Comparison of ENCODE assay signal across 10 cellular contexts in genomic region chrX:13717697-13718483, GRCh38. TPM values are rescaled to one million over a fixed set of nuclear protein-coding genes. Genes with fewer than 3 reads are reported as not detected.
DNase-seq lines count a peak whose midpoint lies in the region; ATAC-seq and TF ChIP-seq lines count a peak whose summit lies in the region.
"Had no signal": no experiment of that assay in that cellular context is flagged by ENCODE, and none has a peak within 500 bp of the region (broad histone marks: within the 10 kb centered on the region; RNA-seq: fewer than 3 reads in every experiment).

No MANE protein-coding gene starts in this region.

- peak overlapping the region; percentile 42 for H3K27ac Mint-ChIP-seq in activated CD4-positive, alpha-beta memory T cell treated with anti-CD3 and anti-CD28 coated beads for 36 hours

- no peaks in the 10 kb centered on the region for H3K27me3 Mint-ChIP-seq in activated CD4-positive, alpha-beta memory T cell treated with anti-CD3 and anti-CD28 coated beads for 36 hours

- peaks cover 11% of the 10 kb centered on the region for H3K4me1 ChIP-seq in ovary (ENCODE audit: insufficient read depth)

- intact Hi-C loops in activated CD4-positive, alpha-beta memory T cell treated with anti-CD3 and anti-CD28 coated beads for 36 hours (cut with micrococcal nuclease), result loop anchor here (2.0 kb wide), 2 partner anchors 17 to 25 kb away; partner anchors contain the start of genes OFD1 and TRAPPC2
- intact Hi-C loops in ovary (cut with DNase I), result no loop called here

- ATAC-seq in HG03520 (IDR thresholded peaks at IDR 0.05; ENCODE audit: unreplicated experiment) (no peak), GM18498 (IDR thresholded peaks at IDR 0.05; ENCODE audit: unreplicated experiment) (no peak)

- TF ChIP-seq EP300 in ovary (IDR thresholded peaks at IDR 0.05), result no peak

- H3K36me3 ChIP-seq in ovary, result no peaks in the 10 kb centered on the region

- H3K4me3 ChIP-seq in fibroblast of the aortic adventitia (ENCODE audit: low read depth, low read length) (no peak overlapping the region), ovary (no peak overlapping the region)
- H3K4me3 ChIP-seq: SK-N-MC, thyroid gland had no signal

- POLR2A ChIA-PET in activated CD4-positive, alpha-beta memory T cell treated with anti-CD3 and anti-CD28 coated beads for 36 hours (lab: Charles Lee), result no interaction called here

- H3K9me3 Mint-ChIP-seq in activated CD4-positive, alpha-beta memory T cell treated with anti-CD3 and anti-CD28 coated beads for 36 hours, result no peaks in the 10 kb centered on the region

- H3K27ac ChIP-seq in ovary, result no peak overlapping the region
- H3K27ac ChIP-seq: SK-N-MC, thyroid gland had no signal

- WGBS in ovary, 3 donors, result 61 to 73% (median 64%) methylated on average over 7 of the region's 7 CpGs

- no peak for TF ChIP-seq CTCF in fibroblast of the aortic adventitia (IDR thresholded peaks at IDR 0.05; ENCODE audit: insufficient read depth, low read length)
- no peak for TF ChIP-seq CTCF in ovary (IDR thresholded peaks at IDR 0.05)

- H3K27me3 ChIP-seq in ovary, result no peaks in the 10 kb centered on the region
- H3K27me3 ChIP-seq: thyroid gland had no signal

- TF ChIP-seq POLR2A in ovary (IDR thresholded peaks at IDR 0.05), result no peak

- CTCF ChIA-PET in activated CD4-positive, alpha-beta memory T cell treated with anti-CD3 and anti-CD28 coated beads for 36 hours (lab: Charles Lee), result no interaction called here

- H3K36me3 Mint-ChIP-seq in activated CD4-positive, alpha-beta memory T cell treated with anti-CD3 and anti-CD28 coated beads for 36 hours, result peaks cover 36% of the 10 kb centered on the region

- H3K4me1 Mint-ChIP-seq in activated CD4-positive, alpha-beta memory T cell treated with anti-CD3 and anti-CD28 coated beads for 36 hours (ENCODE audit: low read depth), result peaks cover 32% of the 10 kb centered on the region

- no peaks in the 10 kb centered on the region for H3K9me3 ChIP-seq in ovary
- H3K9me3 ChIP-seq: thyroid gland had no signal

- DNase-seq in Ammon's horn (ENCODE audit: low spot score), result peak; percentile 41
- no peak for DNase-seq in activated CD4-positive, alpha-beta memory T cell treated with anti-CD3 and anti-CD28 coated beads for 36 hours
- peak; percentile 65 for DNase-seq in fibroblast of the aortic adventitia (ENCODE audit: low read depth)
- DNase-seq in ovary, result peak in 3 of 5 donors; percentile 35 to 54 (median 50)
- no peak for DNase-seq in LoVo (ENCODE audit: low spot score)
- DNase-seq in NCI-H1092 treated with DMSO at 0.1 percent for 48 hours (lab: John Stamatoyannopoulos, UW), result no peak

- no peak overlapping the region for H3K4me3 Mint-ChIP-seq in activated CD4-positive, alpha-beta memory T cell treated with anti-CD3 and anti-CD28 coated beads for 36 hours

RNA-seq across cellular contexts. Expression of gene TRAPPC2, which starts 16.5 kb away (rescaled TPM):
- 10 to 100 TPM; 14.1 to 16.1 TPM for total RNA-seq in activated CD4-positive, alpha-beta memory T cell treated with anti-CD3 and anti-CD28 coated beads for 36 hours
- 21.5 and 31.4 TPM in 2 replicates for total RNA-seq in fibroblast of the aortic adventitia (ENCODE audit: low replicate concordance)
- total RNA-seq in ovary, result 10 to 100 TPM; 18.6 to 26.5 (median 21.1) TPM
- 10 to 100 TPM; 10.7 to 11.2 TPM for polyA plus RNA-seq in ovary

RNA-seq across cellular contexts. Expression of gene OFD1, which starts 16.7 kb away (rescaled TPM):
- 10 to 100 TPM; 24.5 to 30.9 TPM for total RNA-seq in activated CD4-positive, alpha-beta memory T cell treated with anti-CD3 and anti-CD28 coated beads for 36 hours
- total RNA-seq in fibroblast of the aortic adventitia (ENCODE audit: low replicate concordance), result 20.3 and 41.7 TPM in 2 replicates
- 10 to 100 TPM; 27.0 to 35.7 (median 33.7) TPM for total RNA-seq in ovary
- 10 to 100 TPM; 21.8 to 22.2 TPM for polyA plus RNA-seq in ovary

RNA-seq across cellular contexts. Expression of gene RAB9A, which starts 29.0 kb away (rescaled TPM):
- 10 to 100 TPM; 28.2 to 32.1 TPM for total RNA-seq in activated CD4-positive, alpha-beta memory T cell treated with anti-CD3 and anti-CD28 coated beads for 36 hours
- total RNA-seq in fibroblast of the aortic adventitia (ENCODE audit: low replicate concordance) (36.0 and 51.8 TPM in 2 replicates), ovary (10 to 100 TPM; 22.3 to 37.2 (median 26.2) TPM)
- 10 to 100 TPM; 29.2 to 46.3 TPM for polyA plus RNA-seq in ovary

Comparison
In these comparisons a context has a peak if more than half of its experiments do, and no peak if none do; other contexts are left out.
1. DNase-seq: peak in Ammon's horn (single experiment), fibroblast of the aortic adventitia (single experiment) and ovary (3 of 5); none in activated CD4-positive, alpha-beta memory T cell treated with anti-CD3 and anti-CD28 coated beads for 36 hours (single experiment), LoVo (single experiment) and NCI-H1092 treated with DMSO at 0.1 percent for 48 hours (single experiment).